In genomic region chr2:33494155-33494779, GRCh38 we compare ENCODE assay signal across 8 cellular contexts. TPM values are rescaled to one million over a fixed set of nuclear protein-coding genes. Genes with fewer than 3 reads are reported as not detected.
DNase-seq lines count a peak whose midpoint lies in the region; ATAC-seq and TF ChIP-seq lines count a peak whose summit lies in the region.

No MANE protein-coding gene starts in this region.

- no peaks in the 10 kb centered on the region for H3K36me3 ChIP-seq in SK-N-SH (replicated peaks in 1 of 2; ENCODE audit: control insufficient read depth in 1 of 2, insufficient read depth in 2 of 2, low read length in 1 of 2)
- H3K36me3 ChIP-seq in tibial nerve: no peaks in the 10 kb centered on the region
- H3K36me3 ChIP-seq in prostate gland: no peaks in the 10 kb centered on the region

- TF ChIP-seq EP300 in SK-N-SH (IDR thresholded peaks at IDR 0.05; ENCODE audit: borderline replicate concordance in 1 of 2, low read depth in 1 of 2, low read length in 1 of 2) (no peak), tibial nerve (IDR thresholded peaks at IDR 0.05) (no peak)

- peak; percentile 64 for ATAC-seq in GM19455 (IDR thresholded peaks at IDR 0.05; ENCODE audit: unreplicated experiment)
- ATAC-seq in HG03095 (IDR thresholded peaks at IDR 0.05; ENCODE audit: unreplicated experiment): peak; percentile 63

- POLR2A ChIA-PET in SK-N-SH (lab: Yijun Ruan, JAX): no interaction called here

- no peaks in the 10 kb centered on the region for H3K9me2 ChIP-seq in SK-N-SH

- no peak for TF ChIP-seq RAD21 in SK-N-SH (IDR thresholded peaks at IDR 0.05; ENCODE audit: low read length)

- H3K9ac ChIP-seq in SK-N-SH: no peak overlapping the region

- peaks cover 7% of the 10 kb centered on the region for H3F3A ChIP-seq in SK-N-SH (replicated peaks; ENCODE audit: insufficient read depth)

- TF ChIP-seq POLR2A in tibial nerve (IDR thresholded peaks at IDR 0.05) (no peak), prostate gland (IDR thresholded peaks at IDR 0.05) (no peak)

- TF ChIP-seq CTCF in SK-N-SH (IDR thresholded peaks at IDR 0.05): no peak
- TF ChIP-seq CTCF in tibial nerve (IDR thresholded peaks at IDR 0.05): no peak
- TF ChIP-seq CTCF in prostate gland (IDR thresholded peaks at IDR 0.05): no peak

- DNase-seq in Daoy (ENCODE audit: low read depth) (peak; percentile 15), SK-N-SH (no peak), tibial nerve (ENCODE audit: low spot score in 2 of 2) (no peak), NCI-H2029 treated with DMSO at 0.1 percent for 48 hours (lab: John Stamatoyannopoulos, UW) (no peak), prostate gland (ENCODE audit: low spot score) (no peak), UCSD-AML1 (lab: John Stamatoyannopoulos, UW; ENCODE audit: unreplicated experiment) (no peak)

- H3K27me3 ChIP-seq in SK-N-SH (ENCODE audit: insufficient read depth): no peaks in the 10 kb centered on the region
- H3K27me3 ChIP-seq in tibial nerve: no peaks in the 10 kb centered on the region
- no peaks in the 10 kb centered on the region for H3K27me3 ChIP-seq in prostate gland (replicated peaks; ENCODE audit: insufficient read depth)

- WGBS in SK-N-SH (ENCODE audit: low lambda C conversion rate): 33% methylated on average over 10 of the region's 10 CpGs
- 84 to 86% methylated on average over 10 of the region's 10 CpGs for WGBS in tibial nerve, 2 donors
- WGBS in prostate gland: 85% methylated on average over 10 of the region's 10 CpGs

- H3K9me3 ChIP-seq in SK-N-SH: no peaks in the 10 kb centered on the region
- H3K9me3 ChIP-seq in tibial nerve: no peaks in the 10 kb centered on the region
- H3K9me3 ChIP-seq in prostate gland: no peaks in the 10 kb centered on the region

- H3K4me2 ChIP-seq in SK-N-SH: no peak overlapping the region

- H3K4me1 ChIP-seq in SK-N-SH (ENCODE audit: control insufficient read depth in 1 of 2, insufficient read depth in 2 of 2, low read depth in 1 of 2, low read length in 1 of 2) (peaks cover 0 to 21% of the 10 kb centered on the region in 2 experiments; a peak in 1 of 4 replicates), tibial nerve (peaks cover 0 to 5% (median 2%) of the 10 kb centered on the region in 4 donors), prostate gland (replicated peaks) (no peaks in the 10 kb centered on the region)

- intact Hi-C loops in prostate gland (cut with DNase I): no loop called here

- peak overlapping the region in 1 of 2 experiments; percentile 10; a peak in 1 of 4 replicates for H3K27ac ChIP-seq in SK-N-SH (ENCODE audit: low read depth in 2 of 2, low read length in 1 of 2)
- H3K27ac ChIP-seq in tibial nerve: peak overlapping the region in 1 of 4 donors; percentile 8
- H3K27ac ChIP-seq in prostate gland: no peak overlapping the region

- no peak overlapping the region for H3K4me3 ChIP-seq in SK-N-SH (ENCODE audit: low read depth in 2 of 2, low read length in 1 of 2)
- no peak overlapping the region for H3K4me3 ChIP-seq in tibial nerve
- H3K4me3 ChIP-seq in prostate gland: no peak overlapping the region

- CTCF ChIA-PET in SK-N-SH (lab: Yijun Ruan, JAX): interaction anchor here (1.9 kb wide), 1 partner anchor 18 kb away, joined by 8 read pairs; the partner anchor contains the start of gene RASGRP3

- H4K20me1 ChIP-seq in SK-N-SH (ENCODE audit: insufficient read depth): no peaks in the 10 kb centered on the region

- no peaks in the 10 kb centered on the region for H3K79me2 ChIP-seq in SK-N-SH (ENCODE audit: insufficient read depth)

- H2AFZ ChIP-seq in SK-N-SH (ENCODE audit: low read depth): no peak overlapping the region

TF ChIP-seq in SK-N-SH, 30 proteins besides CTCF, POLR2A, EP300 and RAD21:
- TF ChIP-seq YY1 (IDR thresholded peaks at IDR 0.05; ENCODE audit: low read depth) (no peak), TCF12 (IDR thresholded peaks at IDR 0.05) (0 out of 2 replicates have a peak, but pooled peaks have one; percentile 4), SIN3A (IDR thresholded peaks at IDR 0.05; ENCODE audit: borderline replicate concordance, low read depth, low read length) (no peak), USF2 (IDR thresholded peaks at IDR 0.05; ENCODE audit: borderline replicate concordance, low read depth, low read length) (no peak), FOSL2 (IDR thresholded peaks at IDR 0.05; ENCODE audit: borderline replicate concordance, low read depth) (peak; percentile 23; the same call in 1 of the 2 replicates), FOXJ3 (CRISPR knock-in tag; IDR thresholded peaks at IDR 0.05) (no peak)
TF ChIP-seq in SK-N-SH: peak in this region for 2.

RNA-seq across cellular contexts. Expression of gene RASGRP3, which starts 17.8 kb away (rescaled TPM):
- total RNA-seq in Daoy (2014; rRNA removed; shearing (Covaris generic)): 3.2 and 6.7 TPM in 2 replicates
- 72.5 and 152 TPM in 2 replicates for polyA plus RNA-seq in SK-N-SH (2012; rRNA removed)
- 26.2 and 31.8 TPM in 2 replicates for polyA plus RNA-seq in SK-N-SH (2012; cell fraction: cytosol; rRNA removed)
- 604 and 757 TPM in 2 replicates for polyA plus RNA-seq in SK-N-SH (2012; cell fraction: nucleus; rRNA removed)
- total RNA-seq in tibial nerve (1 to 10 TPM; 2.4 to 5.4 (median 3.9) TPM), prostate gland (10 to 100 TPM in 1 of 2 donors, under 1 TPM in 1; 0.73 to 21.0 TPM)
